Comparison of ENCODE assay signal across 10 cellular contexts in genomic region chr10:70399177-70399576, GRCh38. TPM values are rescaled to one million over a fixed set of nuclear protein-coding genes. Genes with fewer than 3 reads are reported as not detected.
"Had no signal": no experiment of that assay in that cellular context is flagged by ENCODE, and none has a peak within 500 bp of the region (broad histone marks: within the 10 kb centered on the region; RNA-seq: fewer than 3 reads in every experiment).

No MANE protein-coding gene starts in this region.

- DNase-seq: IMR-90, KBM-7, KG1 had no signal

- H3K9ac ChIP-seq: KMS-11 had no signal

- H3K4me2 ChIP-seq: KMS-11 had no signal

- ATAC-seq: HepG2 had no signal

- H3K27ac ChIP-seq: HL-60, KMS-11 had no signal

- FAIRE-seq: HepG2, HTR-8/SVneo had no signal

RNA-seq across cellular contexts. Expression of gene NODAL, which starts 42.3 kb away (rescaled TPM):
- total RNA-seq: HepG2, HT-29, HT1080, IMR-90 had no signal
- polyA plus RNA-seq: HepG2, IgD-negative memory B cell, IMR-90 had no signal
